Comparison of ENCODE assay signal across 8 cellular contexts in genomic region chr1:223776075-223776814, GRCh38.
DNase-seq lines count a peak whose midpoint lies in the region.

No MANE protein-coding gene starts in this region.

- CTCF ChIA-PET in activated naive CD4-positive, alpha-beta T cell treated with anti-CD3 and anti-CD28 coated beads for 36 hours (lab: Charles Lee): interaction anchor here (1.0 to 2.3 kb wide), 3 partner anchors 27 to 80 kb away, joined by 3 to 10 read pairs (median 4); no protein-coding TSS in a partner anchor

- peaks cover 33% of the 10 kb centered on the region for H3K36me3 Mint-ChIP-seq in activated naive CD4-positive, alpha-beta T cell treated with anti-CD3 and anti-CD28 coated beads for 36 hours (ENCODE audit: low read depth)

- H3K9me3 Mint-ChIP-seq in activated naive CD4-positive, alpha-beta T cell treated with anti-CD3 and anti-CD28 coated beads for 36 hours: no peaks in the 10 kb centered on the region

- H3K27me3 Mint-ChIP-seq in activated naive CD4-positive, alpha-beta T cell treated with anti-CD3 and anti-CD28 coated beads for 36 hours (ENCODE audit: low read depth): no peaks in the 10 kb centered on the region

- peak; percentile 83 for DNase-seq in activated naive CD4-positive, alpha-beta T cell treated with anti-CD3 and anti-CD28 coated beads for 36 hours
- no peak for DNase-seq in activated naive CD4-positive, alpha-beta T cell treated with anti-CD3 and anti-CD28 coated beads, Interleukin-2, amount 50 U/mL, for 16 hours
- DNase-seq in activated CD8-positive, alpha-beta memory T cell treated with anti-CD3 and anti-CD28 coated beads, Interleukin-2, amount 50 U/mL, for 4 hours: peak; percentile 42
- peak; percentile 28 for DNase-seq in fibroblast of the conjunctiva (ENCODE audit: low read depth)
- peak; percentile 39 to 46 for DNase-seq in stimulated activated CD4-positive, alpha-beta T cell treated with anti-CD3 and anti-CD28 coated beads, Interleukin-2, amount 100 ng/mL, for 24 hours
- DNase-seq in dedifferentiated amniotic fluid mesenchymal stem cell (ENCODE audit: extremely low spot score): no peak
- DNase-seq in NCI-H128 (lab: John Stamatoyannopoulos, UW; ENCODE audit: unreplicated experiment): no peak
- DNase-seq in mesenteric fat pad (ENCODE audit: low spot score): no peak

- peaks cover 41% of the 10 kb centered on the region for H3K4me1 Mint-ChIP-seq in activated naive CD4-positive, alpha-beta T cell treated with anti-CD3 and anti-CD28 coated beads for 36 hours (ENCODE audit: low read depth)

- peak overlapping the region; percentile 10 for H3K4me3 Mint-ChIP-seq in activated naive CD4-positive, alpha-beta T cell treated with anti-CD3 and anti-CD28 coated beads for 36 hours

- peak overlapping the region; percentile 86 for H3K27ac Mint-ChIP-seq in activated naive CD4-positive, alpha-beta T cell treated with anti-CD3 and anti-CD28 coated beads for 36 hours

- intact Hi-C loops in activated naive CD4-positive, alpha-beta T cell treated with anti-CD3 and anti-CD28 coated beads for 36 hours (cut with micrococcal nuclease): loop anchor here (1.0 to 5.0 kb wide), 6 partner anchors 50 to 656 kb away; partner anchors contain the start of gene WDR26

Comparison
In these comparisons a context has a peak if more than half of its experiments do, and no peak if none do; other contexts are left out.
1. DNase-seq: peak in activated naive CD4-positive, alpha-beta T cell treated with anti-CD3 and anti-CD28 coated beads for 36 hours (single experiment), activated CD8-positive, alpha-beta memory T cell treated with anti-CD3 and anti-CD28 coated beads, Interleukin-2, amount 50 U/mL, for 4 hours (single experiment), fibroblast of the conjunctiva (single experiment) and stimulated activated CD4-positive, alpha-beta T cell treated with anti-CD3 and anti-CD28 coated beads, Interleukin-2, amount 100 ng/mL, for 24 hours (2 of 2); none in activated naive CD4-positive, alpha-beta T cell treated with anti-CD3 and anti-CD28 coated beads, Interleukin-2, amount 50 U/mL, for 16 hours (single experiment), dedifferentiated amniotic fluid mesenchymal stem cell (single experiment), NCI-H128 (single experiment) and mesenteric fat pad (single experiment).